18 cellular contexts compared by ENCODE assay signal in the genomic region with DNA sequence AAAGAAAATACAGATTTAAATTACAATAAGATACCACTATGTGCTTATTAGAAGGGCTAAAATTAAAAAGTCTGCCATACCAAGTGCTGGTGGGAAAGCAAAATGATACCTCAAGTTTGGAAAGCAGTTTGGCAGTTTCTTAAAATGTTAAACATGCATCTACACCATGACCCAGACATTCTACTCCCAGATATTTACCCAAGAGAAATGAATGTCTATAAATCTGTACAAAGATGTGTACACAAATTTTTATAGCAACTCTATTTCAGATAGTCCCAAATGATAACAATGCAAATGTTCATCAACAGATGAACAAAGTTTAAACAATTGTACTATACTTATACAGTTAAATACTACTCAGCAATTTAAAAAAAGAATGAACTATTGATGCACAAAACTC. TPM values are rescaled to one million over a fixed set of nuclear protein-coding genes. Genes with fewer than 3 reads are reported as not detected.
DNase-seq lines count a peak whose midpoint lies in the region; ATAC-seq and TF ChIP-seq lines count a peak whose summit lies in the region.
"Had no signal": no experiment of that assay in that cellular context is flagged by ENCODE, and none has a peak within 500 bp of the region (broad histone marks: within the 10 kb centered on the region; RNA-seq: fewer than 3 reads in every experiment).

No MANE protein-coding gene starts in this region.

- H3K4me3 ChIP-seq in Karpas-422 (ENCODE audit: low read length): no peak overlapping the region
- H3K4me3 ChIP-seq in PC-3 (ENCODE audit: low read length): no peak overlapping the region
- H3K4me3 ChIP-seq: BLaER1 had no signal

- H2AFZ ChIP-seq in Karpas-422 (ENCODE audit: low read length): 0 out of 2 replicates have a peak overlapping the region, but pooled peaks have one; percentile 48
- H2AFZ ChIP-seq in PC-3 (ENCODE audit: low read length): no peak overlapping the region

- H3K9ac ChIP-seq in Karpas-422 (ENCODE audit: low read length) (no peak overlapping the region), PC-3 (ENCODE audit: low read length) (no peak overlapping the region)
- H3K9ac ChIP-seq: BLaER1 had no signal

- POLR2A ChIA-PET in PC-3 (lab: Charles Lee; ENCODE audit: unreplicated experiment): no interaction called here

- CTCF ChIA-PET in PC-3 (lab: Charles Lee): no interaction called here

- H3K4me2 ChIP-seq in Karpas-422 (ENCODE audit: low read depth, low read length, poor library complexity, severe bottlenecking): no peak overlapping the region
- no peak overlapping the region for H3K4me2 ChIP-seq in PC-3 (ENCODE audit: low read length)
- H3K4me2 ChIP-seq: BLaER1 had no signal

- BruUV-seq in PC-3 (replicated peaks; lab: Mats Ljungman, UMichigan): no TSS peak

- DNase-seq in Karpas-422 (no peak), PC-3 (no peak), left colon (no peak)
- DNase-seq: 8988T; ACHN; BE2C; C1 segment of cervical spinal cord; Caco-2; Calu3; CD4-positive, alpha-beta T cell; CD8-positive, alpha-beta T cell; DMS79 treated with DMSO at 0.1 percent for 48 hours; GF-D8 had no signal

- intact Hi-C loops in PC-3 (cut with micrococcal nuclease): no loop called here
- intact Hi-C loops in left colon (cut with DNase I, micrococcal nuclease): no loop called here

- H3K9me2 ChIP-seq in Karpas-422 (replicated peaks; ENCODE audit: insufficient read depth, low read length): no peaks in the 10 kb centered on the region
- no peaks in the 10 kb centered on the region for H3K9me2 ChIP-seq in PC-3 (replicated peaks; ENCODE audit: low read length)

- no peaks in the 10 kb centered on the region for H3K27me3 ChIP-seq in Karpas-422 (ENCODE audit: low read length)
- H3K27me3 ChIP-seq in PC-3 (ENCODE audit: low read length): no peaks in the 10 kb centered on the region
- H3K27me3 ChIP-seq: BE2C, BLaER1 had no signal

- H3K9me3 ChIP-seq in Karpas-422 (ENCODE audit: low read length) (no peaks in the 10 kb centered on the region), PC-3 (ENCODE audit: low read length) (no peaks in the 10 kb centered on the region)
- H3K9me3 ChIP-seq: BE2C, BLaER1, Caco-2 had no signal

- ATAC-seq in PC-3 (peak; percentile 78), left colon (peak; percentile 53), GM21528 (IDR thresholded peaks at IDR 0.05; ENCODE audit: low FRiP score, unreplicated experiment) (no peak), SK-N-SH treated with all-trans-retinoic acid at 6 μM for 48 hours (no peak), HG03097 (IDR thresholded peaks at IDR 0.05; ENCODE audit: low FRiP score, unreplicated experiment) (no peak)
- ATAC-seq: CD8-positive, alpha-beta T cell had no signal

- H3K79me2 ChIP-seq in Karpas-422 (ENCODE audit: low read length) (no peaks in the 10 kb centered on the region), PC-3 (ENCODE audit: low read length) (no peaks in the 10 kb centered on the region)

- TF ChIP-seq CTCF in PC-3 (conservative IDR thresholded peaks at IDR 0.05; ENCODE audit: low read depth, low read length): no peak

- H4K20me1 ChIP-seq in Karpas-422 (ENCODE audit: insufficient read depth, low read depth, low read length) (no peaks in the 10 kb centered on the region), PC-3 (ENCODE audit: low read length) (no peaks in the 10 kb centered on the region)
- H4K20me1 ChIP-seq: BLaER1 had no signal

- H3K4me1 ChIP-seq in Karpas-422 (ENCODE audit: low read length) (peaks cover 14% of the 10 kb centered on the region), PC-3 (ENCODE audit: insufficient read depth, low read length) (no peaks in the 10 kb centered on the region)
- H3K4me1 ChIP-seq: BE2C, BLaER1, Caco-2 had no signal

- H3K36me3 ChIP-seq in Karpas-422 (ENCODE audit: insufficient read depth, low read length) (no peaks in the 10 kb centered on the region), PC-3 (ENCODE audit: low read depth, low read length) (no peaks in the 10 kb centered on the region)
- H3K36me3 ChIP-seq: BE2C, BLaER1 had no signal

- H3K27ac ChIP-seq in Karpas-422 (ENCODE audit: low read length) (no peak overlapping the region), PC-3 (ENCODE audit: low read length) (no peak overlapping the region)
- H3K27ac ChIP-seq: BLaER1 had no signal

- H3F3A ChIP-seq in PC-3 (ENCODE audit: low read length, unreplicated experiment): no peaks in the 10 kb centered on the region

TF ChIP-seq in SK-N-SH treated with all-trans-retinoic acid at 6 μM for 48 hours, 23 proteins besides CTCF, POLR2A, EP300 and RAD21:
- no peak for TF ChIP-seq PPARA (CRISPR knock-in tag; IDR thresholded peaks at IDR 0.05; ENCODE audit: borderline replicate concordance)
- TF ChIP-seq GLIS3 (CRISPR knock-in tag; IDR thresholded peaks at IDR 0.05): no peak
- TF ChIP-seq, protein P1, sequence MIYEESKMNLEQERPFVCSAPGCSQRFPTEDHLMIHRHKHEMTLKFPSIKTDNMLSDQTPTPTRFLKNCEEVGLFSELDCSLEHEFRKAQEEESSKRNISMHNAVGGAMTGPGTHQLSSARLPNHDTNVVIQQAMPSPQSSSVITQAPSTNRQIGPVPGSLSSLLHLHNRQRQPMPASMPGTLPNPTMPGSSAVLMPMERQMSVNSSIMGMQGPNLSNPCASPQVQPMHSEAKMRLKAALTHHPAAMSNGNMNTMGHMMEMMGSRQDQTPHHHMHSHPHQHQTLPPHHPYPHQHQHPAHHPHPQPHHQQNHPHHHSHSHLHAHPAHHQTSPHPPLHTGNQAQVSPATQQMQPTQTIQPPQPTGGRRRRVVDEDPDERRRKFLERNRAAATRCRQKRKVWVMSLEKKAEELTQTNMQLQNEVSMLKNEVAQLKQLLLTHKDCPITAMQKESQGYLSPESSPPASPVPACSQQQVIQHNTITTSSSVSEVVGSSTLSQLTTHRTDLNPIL (CRISPR knock-in tag; IDR thresholded peaks at IDR 0.05; ENCODE audit: low read depth): no peak
- TF ChIP-seq, protein P2, sequence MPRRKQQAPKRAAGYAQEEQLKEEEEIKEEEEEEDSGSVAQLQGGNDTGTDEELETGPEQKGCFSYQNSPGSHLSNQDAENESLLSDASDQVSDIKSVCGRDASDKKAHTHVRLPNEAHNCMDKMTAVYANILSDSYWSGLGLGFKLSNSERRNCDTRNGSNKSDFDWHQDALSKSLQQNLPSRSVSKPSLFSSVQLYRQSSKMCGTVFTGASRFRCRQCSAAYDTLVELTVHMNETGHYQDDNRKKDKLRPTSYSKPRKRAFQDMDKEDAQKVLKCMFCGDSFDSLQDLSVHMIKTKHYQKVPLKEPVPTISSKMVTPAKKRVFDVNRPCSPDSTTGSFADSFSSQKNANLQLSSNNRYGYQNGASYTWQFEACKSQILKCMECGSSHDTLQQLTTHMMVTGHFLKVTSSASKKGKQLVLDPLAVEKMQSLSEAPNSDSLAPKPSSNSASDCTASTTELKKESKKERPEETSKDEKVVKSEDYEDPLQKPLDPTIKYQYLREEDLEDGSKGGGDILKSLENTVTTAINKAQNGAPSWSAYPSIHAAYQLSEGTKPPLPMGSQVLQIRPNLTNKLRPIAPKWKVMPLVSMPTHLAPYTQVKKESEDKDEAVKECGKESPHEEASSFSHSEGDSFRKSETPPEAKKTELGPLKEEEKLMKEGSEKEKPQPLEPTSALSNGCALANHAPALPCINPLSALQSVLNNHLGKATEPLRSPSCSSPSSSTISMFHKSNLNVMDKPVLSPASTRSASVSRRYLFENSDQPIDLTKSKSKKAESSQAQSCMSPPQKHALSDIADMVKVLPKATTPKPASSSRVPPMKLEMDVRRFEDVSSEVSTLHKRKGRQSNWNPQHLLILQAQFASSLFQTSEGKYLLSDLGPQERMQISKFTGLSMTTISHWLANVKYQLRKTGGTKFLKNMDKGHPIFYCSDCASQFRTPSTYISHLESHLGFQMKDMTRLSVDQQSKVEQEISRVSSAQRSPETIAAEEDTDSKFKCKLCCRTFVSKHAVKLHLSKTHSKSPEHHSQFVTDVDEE (CRISPR knock-in tag; IDR thresholded peaks at IDR 0.05): no peak
- no peak for TF ChIP-seq ISL1 (CRISPR knock-in tag; IDR thresholded peaks at IDR 0.05)
- no peak for TF ChIP-seq RARB (CRISPR knock-in tag; IDR thresholded peaks at IDR 0.05)
- no peak for TF ChIP-seq SNAI2 (CRISPR knock-in tag; IDR thresholded peaks at IDR 0.05)
- TF ChIP-seq, protein P3, sequence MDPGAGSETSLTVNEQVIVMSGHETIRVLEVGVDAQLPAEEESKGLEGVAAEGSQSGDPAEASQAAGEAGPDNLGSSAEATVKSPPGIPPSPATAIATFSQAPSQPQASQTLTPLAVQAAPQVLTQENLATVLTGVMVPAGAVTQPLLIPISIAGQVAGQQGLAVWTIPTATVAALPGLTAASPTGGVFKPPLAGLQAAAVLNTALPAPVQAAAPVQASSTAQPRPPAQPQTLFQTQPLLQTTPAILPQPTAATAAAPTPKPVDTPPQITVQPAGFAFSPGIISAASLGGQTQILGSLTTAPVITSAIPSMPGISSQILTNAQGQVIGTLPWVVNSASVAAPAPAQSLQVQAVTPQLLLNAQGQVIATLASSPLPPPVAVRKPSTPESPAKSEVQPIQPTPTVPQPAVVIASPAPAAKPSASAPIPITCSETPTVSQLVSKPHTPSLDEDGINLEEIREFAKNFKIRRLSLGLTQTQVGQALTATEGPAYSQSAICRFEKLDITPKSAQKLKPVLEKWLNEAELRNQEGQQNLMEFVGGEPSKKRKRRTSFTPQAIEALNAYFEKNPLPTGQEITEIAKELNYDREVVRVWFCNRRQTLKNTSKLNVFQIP (CRISPR knock-in tag; IDR thresholded peaks at IDR 0.05; ENCODE audit: borderline replicate concordance, low read depth): no peak
- TF ChIP-seq ARNTL (CRISPR knock-in tag; IDR thresholded peaks at IDR 0.05; ENCODE audit: borderline replicate concordance, low read depth): no peak
- TF ChIP-seq TCF4 (CRISPR knock-in tag; IDR thresholded peaks at IDR 0.05; ENCODE audit: borderline replicate concordance): no peak
- TF ChIP-seq ZFP30 (CRISPR knock-in tag; IDR thresholded peaks at IDR 0.05): no peak
- no peak for TF ChIP-seq ZNF70 (CRISPR knock-in tag; IDR thresholded peaks at IDR 0.05)
- TF ChIP-seq OSR1 (CRISPR knock-in tag; IDR thresholded peaks at IDR 0.05): no peak

RNA-seq across cellular contexts. Expression of a gene that starts 7.1 kb away (rescaled TPM):
- total RNA-seq in Karpas-422 (2014; rRNA removed; shearing (Covaris generic); ENCODE audit: low replicate concordance): 4.5 and 8.3 TPM in 2 replicates
- 0.04 TPM in 1 of 2 replicates, not detected in the other for total RNA-seq in PC-3 (2014; rRNA removed)
- under 1 TPM; 0.11 to 0.12 TPM for total RNA-seq in left colon
- total RNA-seq: A673; Caco-2; Calu3; CD4-positive, alpha-beta T cell; CD8-positive, alpha-beta T cell had no signal

RNA-seq across cellular contexts. Expression of a gene that starts 51.5 kb away (rescaled TPM):
- total RNA-seq in Karpas-422 (2014; rRNA removed; shearing (Covaris generic); ENCODE audit: low replicate concordance): 16.2 and 20.7 TPM in 2 replicates
- total RNA-seq in PC-3 (2014; rRNA removed) (not detected in 2 replicates), left colon (not detected)
- total RNA-seq: A673; Caco-2; Calu3; CD4-positive, alpha-beta T cell; CD8-positive, alpha-beta T cell had no signal

Comparison
In these comparisons a context has a peak if more than half of its experiments do, and no peak if none do; other contexts are left out.
1. ATAC-seq: peak in PC-3 (single experiment) and left colon (single experiment); none in GM21528 (single experiment), SK-N-SH treated with all-trans-retinoic acid at 6 μM for 48 hours (single experiment) and HG03097 (single experiment).
2. RNA of a gene that starts 51.5 kb away (total RNA-seq): 16.2 to 20.7 TPM in Karpas-422; not detected in left colon and not detected in PC-3; every median in the first group is over 10 times any median in the second.